Comparison of ENCODE assay signal across 8 cellular contexts in the genomic region with DNA sequence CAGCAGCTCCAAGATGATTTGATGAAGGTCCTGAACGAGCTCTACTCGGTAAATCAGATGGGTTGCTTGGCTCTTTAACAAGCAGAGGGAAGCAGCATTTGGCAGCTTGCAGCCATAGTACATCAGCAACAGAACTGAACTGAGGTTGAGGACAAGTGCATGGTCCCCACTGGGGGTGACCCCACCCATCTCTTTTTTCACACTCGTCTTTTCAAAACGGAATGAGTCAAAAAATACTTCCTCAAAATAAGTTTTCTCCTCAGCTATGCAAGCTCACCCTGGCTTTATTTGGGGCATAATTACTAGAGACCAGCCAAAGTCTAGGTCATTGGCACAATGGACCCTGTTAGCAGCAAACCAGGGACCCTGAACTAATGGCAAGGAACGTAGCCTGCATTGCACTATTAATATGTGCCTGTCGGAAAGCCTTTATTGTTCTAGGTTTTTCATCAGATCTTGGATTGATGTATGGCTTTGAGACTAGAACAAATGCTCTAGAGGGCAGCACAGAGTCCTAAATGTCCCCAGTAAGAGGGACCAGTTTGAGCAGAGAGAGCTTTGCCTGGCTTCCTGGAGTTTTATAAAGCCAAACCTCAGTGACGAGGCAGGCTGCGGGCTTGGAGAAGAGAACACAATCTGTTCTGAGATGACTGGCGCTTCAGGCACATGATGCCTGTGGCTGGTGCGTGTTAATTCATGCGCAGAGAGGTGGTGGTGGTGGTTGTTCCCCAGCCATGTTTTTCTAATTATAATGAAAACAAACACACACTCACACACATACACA.
A peak's percentile ranks its signal among the peaks of the same experiment; 100 is the strongest.
DNase-seq lines count a peak whose midpoint lies in the region; ATAC-seq and TF ChIP-seq lines count a peak whose summit lies in the region.
"Not testable (repeated sequence)": the region's sequence is repeated elsewhere in the genome, so short reads cannot be mapped to it uniquely, and the experiment has no call there.

No MANE protein-coding gene starts in this region.

- intact Hi-C loops in activated CD4-positive, alpha-beta T cell treated with anti-CD3 and anti-CD28 coated beads for 36 hours (cut with DNase I, micrococcal nuclease); heart left ventricle (cut with DNase I): not testable (repeated sequence)

- 40 to 88% (median 46%) methylated on average over 2 to 4 of the region's 11 CpGs for WGBS in heart left ventricle, 4 donors

- not testable (repeated sequence) for H3K9me3 Mint-ChIP-seq in activated CD4-positive, alpha-beta T cell treated with anti-CD3 and anti-CD28 coated beads for 36 hours (ENCODE audit: low read depth); chondrocyte (ENCODE audit: low read depth); natural killer cell treated with Interleukin-12 subunit alpha and Interleukin-12 subunit beta and Interleukin-15 and Interleukin-18, amount 100 ng/mL, for 72 hours

- H3K4me1 Mint-ChIP-seq in activated CD4-positive, alpha-beta T cell treated with anti-CD3 and anti-CD28 coated beads for 36 hours; chondrocyte (ENCODE audit: low read depth); natural killer cell treated with Interleukin-12 subunit alpha and Interleukin-12 subunit beta and Interleukin-15 and Interleukin-18, amount 100 ng/mL, for 72 hours (ENCODE audit: low read depth in 2 of 2): not testable (repeated sequence)

- H3K9me3 ChIP-seq in heart left ventricle: not testable (repeated sequence)

- CTCF ChIA-PET in activated CD4-positive, alpha-beta T cell treated with anti-CD3 and anti-CD28 coated beads for 36 hours (lab: Charles Lee): not testable (repeated sequence)

- DNase-seq in EL: peak; percentile 77
- DNase-seq in HuH-7.5 (ENCODE audit: low spot score): peak; percentile 4
- DNase-seq in NOMO-1 treated with dmso at 0.1 percent for 144 hours (lab: John Stamatoyannopoulos, UW; ENCODE audit: unreplicated experiment): peak; percentile 49
- DNase-seq in activated CD4-positive, alpha-beta T cell treated with anti-CD3 and anti-CD28 coated beads for 36 hours: peak; percentile 51
- DNase-seq in chondrocyte (ENCODE audit: low spot score): not testable (repeated sequence)
- DNase-seq in heart left ventricle: peak in 3 of 5 donors; percentile 26 to 42 (median 27)
- peak; percentile 76 for DNase-seq in natural killer cell treated with Interleukin-12 subunit alpha and Interleukin-12 subunit beta and Interleukin-15 and Interleukin-18, amount 100 ng/mL, for 72 hours (ENCODE audit: low spot score)
- DNase-seq in superior temporal gyrus (ENCODE audit: extremely low spot score): peak; percentile 56

- POLR2A ChIA-PET in activated CD4-positive, alpha-beta T cell treated with anti-CD3 and anti-CD28 coated beads for 36 hours (lab: Charles Lee): not testable (repeated sequence)

- TF ChIP-seq POLR2A in heart left ventricle (IDR thresholded peaks at IDR 0.05): not testable (repeated sequence)

- not testable (repeated sequence) for H3K27me3 ChIP-seq in heart left ventricle

- not testable (repeated sequence) for H3K4me3 ChIP-seq in heart left ventricle

- H3K36me3 ChIP-seq in heart left ventricle: not testable (repeated sequence)

- peak; percentile 64 for TF ChIP-seq CTCF in chondrocyte (IDR thresholded peaks at IDR 0.05)
- peak in 9 of 12 donors; percentile 10 to 48 (median 37) for TF ChIP-seq CTCF in heart left ventricle (IDR thresholded peaks at IDR 0.05)

- H3K27ac ChIP-seq in heart left ventricle: peak overlapping the region in 1 of 12 donors; percentile 62

- not testable (repeated sequence) for H3K4me1 ChIP-seq in heart left ventricle

- not testable (repeated sequence) for H3K36me3 Mint-ChIP-seq in activated CD4-positive, alpha-beta T cell treated with anti-CD3 and anti-CD28 coated beads for 36 hours (ENCODE audit: low read depth); chondrocyte (ENCODE audit: low read depth); natural killer cell treated with Interleukin-12 subunit alpha and Interleukin-12 subunit beta and Interleukin-15 and Interleukin-18, amount 100 ng/mL, for 72 hours

- ATAC-seq in activated CD4-positive, alpha-beta T cell treated with anti-CD3 and anti-CD28 coated beads for 36 hours: peak; percentile 78
- ATAC-seq in heart left ventricle: peak; percentile 54 to 69 (median 57)
- ATAC-seq in natural killer cell treated with Interleukin-12 subunit alpha and Interleukin-12 subunit beta and Interleukin-15 and Interleukin-18, amount 100 ng/mL, for 72 hours: peak; percentile 78 to 82

- H3K27ac Mint-ChIP-seq in activated CD4-positive, alpha-beta T cell treated with anti-CD3 and anti-CD28 coated beads for 36 hours; chondrocyte (ENCODE audit: unreplicated experiment): not testable (repeated sequence)
- H3K27ac Mint-ChIP-seq in natural killer cell treated with Interleukin-12 subunit alpha and Interleukin-12 subunit beta and Interleukin-15 and Interleukin-18, amount 100 ng/mL, for 72 hours: peak overlapping the region in 1 of 2 donors; percentile 84

- H3K4me3 Mint-ChIP-seq in activated CD4-positive, alpha-beta T cell treated with anti-CD3 and anti-CD28 coated beads for 36 hours; chondrocyte (ENCODE audit: unreplicated experiment): not testable (repeated sequence)
- H3K4me3 Mint-ChIP-seq in natural killer cell treated with Interleukin-12 subunit alpha and Interleukin-12 subunit beta and Interleukin-15 and Interleukin-18, amount 100 ng/mL, for 72 hours: peak overlapping the region; percentile 35

- H3K27me3 Mint-ChIP-seq in activated CD4-positive, alpha-beta T cell treated with anti-CD3 and anti-CD28 coated beads for 36 hours; chondrocyte (ENCODE audit: low read depth); natural killer cell treated with Interleukin-12 subunit alpha and Interleukin-12 subunit beta and Interleukin-15 and Interleukin-18, amount 100 ng/mL, for 72 hours: not testable (repeated sequence)
